16 cellular contexts compared by ENCODE assay signal in the genomic region with DNA sequence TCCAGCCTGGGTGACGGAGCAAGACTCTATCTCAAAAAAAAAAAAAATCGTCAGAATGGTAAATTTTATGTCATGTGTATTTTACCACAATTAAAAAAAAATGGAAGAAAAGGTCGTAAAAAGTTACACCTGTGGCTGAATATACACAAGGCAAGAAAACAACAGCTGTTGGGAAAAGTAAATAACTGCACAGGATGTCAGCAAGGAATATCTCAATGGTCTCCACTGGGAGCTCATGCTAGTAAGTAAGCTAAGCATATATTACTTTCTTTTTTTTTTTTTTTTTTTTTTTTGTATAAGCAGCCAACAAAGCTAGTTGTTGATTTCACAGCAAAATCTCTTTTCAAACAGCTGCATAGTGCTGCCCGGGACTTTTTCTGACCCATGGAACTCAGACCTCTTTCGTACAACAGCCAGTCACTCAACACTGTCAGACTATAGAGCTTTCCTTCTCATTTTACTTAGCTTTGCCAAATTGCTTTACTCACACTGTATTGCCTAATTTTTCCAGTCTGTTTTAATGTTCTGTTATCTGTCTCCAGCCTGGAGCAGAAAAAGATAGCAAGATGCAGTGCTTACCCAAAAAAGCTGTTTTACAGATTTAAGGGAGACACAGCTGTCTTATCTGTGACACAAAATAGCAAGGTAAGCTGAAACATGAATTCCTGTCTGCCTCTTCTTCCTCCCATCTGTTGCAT.
DNase-seq lines count a peak whose midpoint lies in the region; FAIRE-seq and TF ChIP-seq lines count a peak whose summit lies in the region.
"Had no signal": no experiment of that assay in that cellular context is flagged by ENCODE, and none has a peak within 500 bp of the region (broad histone marks: within the 10 kb centered on the region; RNA-seq: fewer than 3 reads in every experiment).

No MANE protein-coding gene starts in this region.

- H3K9ac ChIP-seq in keratinocyte (ENCODE audit: control insufficient read depth, extremely low read depth, insufficient read depth, low read length): no peak overlapping the region

- H3K4me2 ChIP-seq in keratinocyte (ENCODE audit: control insufficient read depth, extremely low read depth, insufficient read depth, low read depth, low read length): no peak overlapping the region

- TF ChIP-seq POLR2A in Peyer's patch (IDR thresholded peaks at IDR 0.05): no peak

- H3K4me1 ChIP-seq in keratinocyte (ENCODE audit: control insufficient read depth, extremely low read depth, insufficient read depth, low read length) (no peaks in the 10 kb centered on the region), ascending aorta (no peaks in the 10 kb centered on the region), Peyer's patch (no peaks in the 10 kb centered on the region)
- H3K4me1 ChIP-seq: SJSA1 had no signal

- H3K36me3 ChIP-seq in bronchial epithelial cell (ENCODE audit: control insufficient read depth, insufficient read depth, low read length) (no peaks in the 10 kb centered on the region), keratinocyte (ENCODE audit: control insufficient read depth in 2 of 2, extremely low read depth in 1 of 2, insufficient read depth in 2 of 2, low read length in 2 of 2) (no peaks in the 10 kb centered on the region), ascending aorta (no peaks in the 10 kb centered on the region), Peyer's patch (no peaks in the 10 kb centered on the region)
- H3K36me3 ChIP-seq: gastrocnemius medialis, SJSA1 had no signal

- no peaks in the 10 kb centered on the region for H4K20me1 ChIP-seq in keratinocyte (ENCODE audit: control insufficient read depth, extremely low read depth, insufficient read depth, low read length)

- H3K27me3 ChIP-seq in bronchial epithelial cell (ENCODE audit: control insufficient read depth, insufficient read depth, low read length): no peaks in the 10 kb centered on the region
- no peaks in the 10 kb centered on the region for H3K27me3 ChIP-seq in keratinocyte (ENCODE audit: control insufficient read depth, extremely low read depth, insufficient read depth, low read length)
- H3K27me3 ChIP-seq in ascending aorta: no peaks in the 10 kb centered on the region
- H3K27me3 ChIP-seq in Peyer's patch: no peaks in the 10 kb centered on the region
- H3K27me3 ChIP-seq: gastrocnemius medialis, SJSA1 had no signal

- dilution Hi-C loops in keratinocyte (cut with MboI; ENCODE audit: extremely low pct_ligation_motif_present, low sequenced_read_pairs): no loop called here

- no peak overlapping the region for H2AFZ ChIP-seq in keratinocyte (ENCODE audit: control insufficient read depth, low read length)

- H3K4me3 ChIP-seq in LNCaP clone FGC (ENCODE audit: low read depth, low read length) (no peak overlapping the region), bronchial epithelial cell (ENCODE audit: low read depth, low read length) (no peak overlapping the region), keratinocyte (ENCODE audit: control insufficient read depth in 2 of 3, extremely low read depth in 1 of 3, insufficient read depth in 2 of 3, low read depth in 1 of 3, low read length in 3 of 3) (no peak overlapping the region), ascending aorta (no peak overlapping the region), Peyer's patch (no peak overlapping the region)
- H3K4me3 ChIP-seq: gastrocnemius medialis, SJSA1 had no signal

- H3K27ac ChIP-seq in keratinocyte (ENCODE audit: control insufficient read depth, insufficient read depth, low read length) (no peak overlapping the region), ascending aorta (no peak overlapping the region), Peyer's patch (no peak overlapping the region)
- H3K27ac ChIP-seq: gastrocnemius medialis, SJSA1 had no signal

- intact Hi-C loops in ascending aorta (cut with DNase I): no loop called here

- no peak for FAIRE-seq in bronchial epithelial cell (lab: Jason Lieb, UNC)
- peak; percentile 23 for FAIRE-seq in keratinocyte (lab: Jason Lieb, UNC)

- TF ChIP-seq CTCF in LNCaP clone FGC (IDR thresholded peaks at IDR 0.05; ENCODE audit: control insufficient read depth, extremely low read depth, insufficient read depth) (no peak), bronchial epithelial cell (IDR thresholded peaks at IDR 0.05; ENCODE audit: insufficient read depth, low read length, severe bottlenecking) (no peak), keratinocyte (optimal IDR thresholded peaks at IDR 0.05 in 1 of 3, IDR thresholded peaks at IDR 0.05 in 1 of 3, conservative IDR thresholded peaks at IDR 0.05 in 1 of 3; ENCODE audit: extremely low read depth in 1 of 3, insufficient read depth in 2 of 3, low read length in 3 of 3) (no peak), ascending aorta (IDR thresholded peaks at IDR 0.05) (no peak), Peyer's patch (IDR thresholded peaks at IDR 0.05) (no peak)

- peak; percentile 62 for DNase-seq in DMS53 (lab: John Stamatoyannopoulos, UW)
- peak; percentile 30 for DNase-seq in LNCaP clone FGC (ENCODE audit: low read depth)
- DNase-seq in bronchial epithelial cell (ENCODE audit: low read depth): peak; percentile 20
- DNase-seq in keratinocyte (ENCODE audit: low read depth, low spot score): no peak
- no peak for DNase-seq in activated CD4-positive, CD25-positive, alpha-beta regulatory T cell treated with anti-CD3 and anti-CD28 coated beads, Interleukin-2, amount 50 U/mL, for 72 hours
- no peak for DNase-seq in ascending aorta (ENCODE audit: low spot score in 2 of 2)
- DNase-seq in Peyer's patch: no peak
- no peak for DNase-seq in RKO (ENCODE audit: low spot score)
- DNase-seq: activated effector memory CD4-positive, alpha-beta T cell treated with Interleukin-2 at 50 U/mL for 16 hours; gastrocnemius medialis; H7; immature natural killer cell; KBM-7; NCI-H1436; NCI-H526 treated with DMSO at 0.1 percent for 48 hours had no signal

- H3K9me1 ChIP-seq in keratinocyte (ENCODE audit: control insufficient read depth, extremely low read depth, insufficient read depth, low read length): no peaks in the 10 kb centered on the region

- no peaks in the 10 kb centered on the region for H3K79me2 ChIP-seq in keratinocyte (ENCODE audit: control insufficient read depth, insufficient read depth, low read length)

- H3K9me3 ChIP-seq in keratinocyte (ENCODE audit: control insufficient read depth, low read depth, low read length): no peaks in the 10 kb centered on the region
- no peaks in the 10 kb centered on the region for H3K9me3 ChIP-seq in ascending aorta
- H3K9me3 ChIP-seq in Peyer's patch: no peaks in the 10 kb centered on the region
- H3K9me3 ChIP-seq: gastrocnemius medialis, SJSA1 had no signal

Comparison
In these comparisons a context has a peak if more than half of its experiments do, and no peak if none do; other contexts are left out.
1. DNase-seq: peak in DMS53 (single experiment), LNCaP clone FGC (single experiment) and bronchial epithelial cell (single experiment); none in keratinocyte (single experiment), activated CD4-positive, CD25-positive, alpha-beta regulatory T cell treated with anti-CD3 and anti-CD28 coated beads, Interleukin-2, amount 50 U/mL, for 72 hours (single experiment), ascending aorta (0 of 2), Peyer's patch (0 of 3) and RKO (single experiment).